In genomic region chr13:29582171-29582570, GRCh38 we compare ENCODE assay signal across 22 cellular contexts. TPM values are rescaled to one million over a fixed set of nuclear protein-coding genes. Genes with fewer than 3 reads are reported as not detected.
A peak's percentile ranks its signal among the peaks of the same experiment; 100 is the strongest.
DNase-seq lines count a peak whose midpoint lies in the region; ATAC-seq, FAIRE-seq and TF ChIP-seq lines count a peak whose summit lies in the region.
"Had no signal": no experiment of that assay in that cellular context is flagged by ENCODE, and none has a peak within 500 bp of the region (broad histone marks: within the 10 kb centered on the region; RNA-seq: fewer than 3 reads in every experiment).

No MANE protein-coding gene starts in this region.

- H3K36me3 Mint-ChIP-seq in WTC11: peaks cover 3% of the 10 kb centered on the region; the same call in 1 of the 2 replicates

- H3K9me3 ChIP-seq in HUES6 (ENCODE audit: control insufficient read depth, insufficient read depth, low read depth, low read length) (no peaks in the 10 kb centered on the region), osteoblast (ENCODE audit: low read depth, low read length) (no peaks in the 10 kb centered on the region), kidney (ENCODE audit: control insufficient read depth in 1 of 2, low read length in 2 of 2) (no peaks in the 10 kb centered on the region)
- H3K9me3 ChIP-seq: SJCRH30, spleen had no signal

- H3K9me3 Mint-ChIP-seq in WTC11: no peaks in the 10 kb centered on the region
- H3K9me3 Mint-ChIP-seq: activated naive CD8-positive, alpha-beta T cell treated with anti-CD3 and anti-CD28 coated beads for 36 hours; dendritic cell treated with granulocyte-macrophage colony-stimulating factor and Interleukin-4, amounts not matched to agents 40 ng/mL and 50 ng/mL, for 4 days had no signal

- H3K4me3 Mint-ChIP-seq in WTC11: peak overlapping the region; percentile 24
- H3K4me3 Mint-ChIP-seq: activated naive CD8-positive, alpha-beta T cell treated with anti-CD3 and anti-CD28 coated beads for 36 hours; dendritic cell treated with granulocyte-macrophage colony-stimulating factor and Interleukin-4, amounts not matched to agents 40 ng/mL and 50 ng/mL, for 4 days; naive thymus-derived CD4-positive, alpha-beta T cell had no signal

- H3K27ac ChIP-seq in HUES6 (ENCODE audit: low read depth, low read length) (no peak overlapping the region), osteoblast (ENCODE audit: low read depth, low read length) (peak overlapping the region; percentile 64), kidney (ENCODE audit: low read depth in 2 of 2, low read length in 2 of 2) (no peak overlapping the region)
- H3K27ac ChIP-seq: epithelial cell of prostate, SJCRH30, spleen had no signal

- peaks cover 74% of the 10 kb centered on the region for H3K4me1 Mint-ChIP-seq in WTC11

- DNase-seq in WTC11 (ENCODE audit: low spot score) (no peak), Right ventricle myocardium superior (peak; percentile 70), osteoblast (ENCODE audit: insufficient read length, low spot score, missing footprints) (no peak), NCI-H1436 treated with DMSO at 0.1 percent for 48 hours (lab: John Stamatoyannopoulos, UW) (no peak), DMS 273 treated with DMSO at 0.1 percent for 48 hours (lab: John Stamatoyannopoulos, UW) (no peak), kidney (no peak)
- DNase-seq: activated naive CD8-positive, alpha-beta T cell treated with anti-CD3 and anti-CD28 coated beads for 36 hours; brain microvascular endothelial cell; COR-L47; KBM-7; naive thymus-derived CD4-positive, alpha-beta T cell; NCI-H1048; NCI-H510A; SJCRH30; spleen had no signal

- no peak overlapping the region for H3K9ac ChIP-seq in HUES6 (ENCODE audit: low read length)
- H3K9ac ChIP-seq in kidney (ENCODE audit: low read length in 2 of 2): no peak overlapping the region

- peaks cover 47% of the 10 kb centered on the region for H3K4me1 ChIP-seq in HUES6 (ENCODE audit: control insufficient read depth, insufficient read depth, low read length)
- H3K4me1 ChIP-seq in osteoblast (ENCODE audit: insufficient read depth, low read length): peaks cover 48% of the 10 kb centered on the region
- no peaks in the 10 kb centered on the region for H3K4me1 ChIP-seq in kidney (ENCODE audit: control insufficient read depth in 1 of 2, insufficient read depth in 1 of 2, low read depth in 1 of 2, low read length in 2 of 2)

- no peak for TF ChIP-seq CTCF in WTC11 (IDR thresholded peaks at IDR 0.05)
- no peak for TF ChIP-seq CTCF in osteoblast (IDR thresholded peaks at IDR 0.05; ENCODE audit: extremely low read depth, low read depth, low read length)
- TF ChIP-seq CTCF in kidney (IDR thresholded peaks at IDR 0.05; ENCODE audit: borderline replicate concordance, extremely low read depth, insufficient read depth): no peak

- H4K20me1 ChIP-seq in osteoblast (ENCODE audit: insufficient read depth, low read length): peaks cover 43% of the 10 kb centered on the region

- no peak overlapping the region for H3K4me2 ChIP-seq in osteoblast (ENCODE audit: insufficient read depth, low read length)

- POLR2A ChIA-PET in WTC11 (lab: Charles Lee): no interaction called here

- ATAC-seq in WTC11 (peak; percentile 36), Right ventricle myocardium superior (ENCODE audit: poor library complexity) (peak; percentile 79), GM21717 (IDR thresholded peaks at IDR 0.05; ENCODE audit: unreplicated experiment) (no peak)
- ATAC-seq: activated CD4-positive, CD25-positive, alpha-beta regulatory T cell treated with anti-CD3 and anti-CD28 coated beads, Interleukin-2, amount 50 U/mL, for 24 hours; naive thymus-derived CD4-positive, alpha-beta T cell had no signal

- H3K36me3 ChIP-seq in HUES6 (ENCODE audit: control insufficient read depth, insufficient read depth, low read length) (peaks cover 7% of the 10 kb centered on the region; the same call in 1 of the 2 replicates), osteoblast (ENCODE audit: insufficient read depth, low read length) (peaks cover 6% of the 10 kb centered on the region), kidney (ENCODE audit: control insufficient read depth in 1 of 2, insufficient read depth in 2 of 2, low read length in 2 of 2) (no peaks in the 10 kb centered on the region)

- intact Hi-C loops in Right ventricle myocardium superior (cut with DNase I): no loop called here
- intact Hi-C loops in kidney (cut with DNase I): no loop called here

- no peak for FAIRE-seq in kidney (lab: Jason Lieb, UNC)

- no peaks in the 10 kb centered on the region for H3K27me3 Mint-ChIP-seq in WTC11 (ENCODE audit: low read depth)
- H3K27me3 Mint-ChIP-seq: activated naive CD8-positive, alpha-beta T cell treated with anti-CD3 and anti-CD28 coated beads for 36 hours; dendritic cell treated with granulocyte-macrophage colony-stimulating factor and Interleukin-4, amounts not matched to agents 40 ng/mL and 50 ng/mL, for 4 days; naive thymus-derived CD4-positive, alpha-beta T cell had no signal

- H3K27me3 ChIP-seq in HUES6 (ENCODE audit: control insufficient read depth, insufficient read depth, low read length) (no peaks in the 10 kb centered on the region), osteoblast (ENCODE audit: insufficient read depth, low read length) (no peaks in the 10 kb centered on the region)
- H3K27me3 ChIP-seq: brain microvascular endothelial cell, SJCRH30, spleen had no signal

- H3K27ac Mint-ChIP-seq in WTC11: peak overlapping the region; percentile 60
- H3K27ac Mint-ChIP-seq: activated naive CD8-positive, alpha-beta T cell treated with anti-CD3 and anti-CD28 coated beads for 36 hours; dendritic cell treated with granulocyte-macrophage colony-stimulating factor and Interleukin-4, amounts not matched to agents 40 ng/mL and 50 ng/mL, for 4 days; naive thymus-derived CD4-positive, alpha-beta T cell; progenitor cell of endocrine pancreas had no signal

- H3K79me2 ChIP-seq in osteoblast (ENCODE audit: insufficient read depth, low read length): peaks cover 100% of the 10 kb centered on the region

- no peak overlapping the region for H2AFZ ChIP-seq in osteoblast (ENCODE audit: low read length)

- CTCF ChIA-PET in WTC11 (lab: Charles Lee): interaction anchor here (1.8 kb wide), 1 partner anchor 74 kb away, joined by 8 read pairs; no protein-coding TSS in a partner anchor

- peak overlapping the region; percentile 14 for H3K4me3 ChIP-seq in HUES6 (ENCODE audit: low read depth, low read length)
- H3K4me3 ChIP-seq in osteoblast (ENCODE audit: insufficient read depth, low read length): no peak overlapping the region
- no peak overlapping the region for H3K4me3 ChIP-seq in kidney (ENCODE audit: low read length in 2 of 2)
- H3K4me3 ChIP-seq: lung, SJCRH30, spleen had no signal

TF ChIP-seq in WTC11, 78 proteins besides CTCF, POLR2A, EP300 and RAD21:
- TF ChIP-seq TEAD4 (CRISPR knock-in tag; IDR thresholded peaks at IDR 0.05) (no peak), ZNF121 (CRISPR knock-in tag; IDR thresholded peaks at IDR 0.05) (no peak), MXD4 (CRISPR knock-in tag; IDR thresholded peaks at IDR 0.05; ENCODE audit: borderline replicate concordance) (no peak), ZNF263 (CRISPR knock-in tag; IDR thresholded peaks at IDR 0.05; ENCODE audit: low read depth) (no peak), GRHL2 (CRISPR knock-in tag; IDR thresholded peaks at IDR 0.05; ENCODE audit: insufficient replicate concordance, severe bottlenecking) (no peak), ELF4 (CRISPR knock-in tag; IDR thresholded peaks at IDR 0.05; ENCODE audit: low read depth) (no peak), ZNF416 (CRISPR knock-in tag; IDR thresholded peaks at IDR 0.05) (no peak), NFATC4 (CRISPR knock-in tag; IDR thresholded peaks at IDR 0.05) (no peak), TEAD1 (CRISPR knock-in tag; IDR thresholded peaks at IDR 0.05) (no peak), ZNF232 (CRISPR knock-in tag; IDR thresholded peaks at IDR 0.05) (no peak), ATF3 (CRISPR knock-in tag; conservative IDR thresholded peaks at IDR 0.05) (no peak)
- TF ChIP-seq, protein P1, sequence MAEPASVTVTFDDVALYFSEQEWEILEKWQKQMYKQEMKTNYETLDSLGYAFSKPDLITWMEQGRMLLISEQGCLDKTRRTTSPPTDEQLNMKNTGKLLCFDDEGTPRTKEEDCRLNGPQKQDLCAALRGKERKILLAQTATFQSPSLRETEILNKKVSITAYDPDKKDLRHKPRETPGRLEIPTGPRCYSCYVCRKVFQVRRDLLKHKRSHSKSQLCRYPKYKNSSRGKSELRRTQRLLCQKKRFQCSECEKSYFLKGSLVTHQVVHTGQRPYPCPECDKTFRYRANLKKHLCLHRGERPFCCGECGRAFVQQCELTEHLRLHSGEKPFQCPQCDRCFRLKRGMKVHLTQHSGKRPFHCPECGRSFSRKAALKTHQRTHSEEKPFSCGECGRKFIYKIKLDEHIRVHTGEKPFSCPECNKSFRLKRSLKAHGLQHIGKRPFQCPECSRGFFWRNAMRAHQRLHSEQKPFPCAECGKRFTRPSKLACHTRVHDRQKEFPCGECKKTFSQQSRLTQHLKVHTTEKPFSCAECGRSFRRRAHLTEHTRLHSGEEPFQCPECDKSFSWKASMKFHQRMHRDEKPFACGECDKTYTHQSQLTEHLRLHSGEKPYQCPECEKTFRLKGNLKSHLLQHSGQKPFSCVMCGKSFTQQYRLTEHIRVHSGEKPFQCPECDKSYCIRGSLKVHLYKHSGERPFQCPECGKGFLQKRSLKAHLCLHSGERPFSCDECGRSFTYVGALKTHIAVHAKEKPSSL (CRISPR knock-in tag; conservative IDR thresholded peaks at IDR 0.05): no peak

RNA-seq across cellular contexts. Expression of gene SLC7A1, which starts 13.3 kb away (rescaled TPM):
- total RNA-seq in WTC11 (2021) (67.0 to 84.5 TPM (median 68.9 TPM) in 3 replicates), Right ventricle myocardium superior (14.2 TPM), osteoblast (24.2 and 25.7 TPM in 2 replicates), kidney (64.5 TPM)
- 2.8 TPM for polyA plus RNA-seq in kidney (ENCODE audit: insufficient read depth, low read depth, low replicate concordance)
